20 cellular contexts compared by ENCODE assay signal in the genomic region with DNA sequence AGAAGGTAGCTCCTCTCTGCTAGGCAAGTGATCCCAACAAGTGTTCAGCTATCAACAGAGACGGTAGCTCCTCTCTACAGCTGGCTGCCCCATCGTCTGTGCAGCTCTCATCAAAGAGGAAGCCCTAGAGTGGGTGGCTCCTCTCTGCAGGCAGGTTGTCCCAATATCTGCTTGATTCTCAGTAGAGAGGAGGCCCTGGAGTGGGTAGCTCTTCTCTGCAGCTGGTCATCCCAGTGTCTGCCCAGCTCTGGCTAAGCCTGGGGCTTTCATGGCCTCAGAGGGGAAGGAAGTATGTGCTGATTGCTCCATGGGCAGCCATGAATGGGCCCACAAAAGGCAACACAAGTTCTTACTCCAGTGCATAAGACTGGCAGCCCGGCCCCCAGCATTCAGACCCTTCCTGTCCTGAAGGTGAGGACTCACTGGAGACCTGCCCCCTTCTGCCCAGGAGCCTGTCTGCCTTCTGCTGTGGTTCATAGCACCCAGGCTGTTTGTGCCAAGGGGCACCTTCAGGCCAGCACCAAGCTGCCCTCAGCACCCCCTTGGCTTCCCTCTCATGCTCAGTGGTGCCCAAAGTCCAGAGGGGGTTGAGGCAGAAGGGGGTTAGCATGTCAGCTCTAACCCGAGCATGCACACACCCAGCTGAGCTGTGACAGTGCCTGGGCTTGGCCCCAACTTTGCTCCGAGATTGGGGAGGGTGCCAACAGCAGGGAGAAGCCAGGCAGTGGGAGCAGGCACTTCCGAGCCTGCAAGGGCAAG.
"Had no signal": no experiment of that assay in that cellular context is flagged by ENCODE, and none has a peak within 500 bp of the region (broad histone marks: within the 10 kb centered on the region; RNA-seq: fewer than 3 reads in every experiment).

No MANE protein-coding gene starts in this region.

- H3K27ac ChIP-seq: SJSA1, SK-N-MC had no signal

- H3K27me3 ChIP-seq: MG63, SJSA1 had no signal

- H3K4me1 ChIP-seq: SJSA1 had no signal

- H3K9me3 ChIP-seq: MG63, SJSA1 had no signal

- DNase-seq: IMR-90, Karpas-422, KG1, MG63, NCI-H1092 treated with DMSO at 0.1 percent for 48 hours, NCI-H1436, NCI-H187, NCI-H2029, NCI-H2081 treated with DMSO at 0.1 percent for 48 hours, NCI-H2171, NCI-H226, NCI-H446, NCI-H510A, NCI-H524 treated with DMSO at 0.1 percent for 48 hours, NCI-H774, Right ventricle myocardium superior, RPMI8226, SIG-M5 had no signal

- H3K36me3 ChIP-seq: MG63, SJSA1 had no signal

- H3K4me3 ChIP-seq: MG63, SJSA1, SK-N-MC had no signal
